1 cellular context compared by ENCODE assay signal in genomic region chr11:3057069-3057963, GRCh38.
TF ChIP-seq lines count a peak whose summit lies in the region.

TSS of gene CARS1 (minus strand) at chr11:3057423. CDS start at chr11:3057367, 56 bp downstream.

TF ChIP-seq in HepG2, 621 proteins besides CTCF, POLR2A, EP300 and RAD21 (continued from another document and continues in another):
- TF ChIP-seq ZSCAN5A (CRISPR knock-in tag; IDR thresholded peaks at IDR 0.05; ENCODE audit: borderline replicate concordance) (0 out of 2 replicates have a peak, but pooled peaks have one; percentile 73), HNF1B (CRISPR knock-in tag; IDR thresholded peaks at IDR 0.05) (peak; percentile 80; the same call in 1 of the 2 replicates), JUNB (CRISPR knock-in tag; IDR thresholded peaks at IDR 0.05; ENCODE audit: borderline replicate concordance) (no peak), ZNF609 (CRISPR knock-in tag; IDR thresholded peaks at IDR 0.05; ENCODE audit: borderline replicate concordance) (no peak), E2F5 (CRISPR knock-in tag; conservative IDR thresholded peaks at IDR 0.05) (no peak), NCOA1 (CRISPR knock-in tag; IDR thresholded peaks at IDR 0.05) (peak; percentile 48; the same call in 1 of the 2 replicates), MAZ (IDR thresholded peaks at IDR 0.05; ENCODE audit: borderline replicate concordance, low read depth, low read length) (no peak), MAZ (CRISPR knock-in tag; IDR thresholded peaks at IDR 0.05; ENCODE audit: low read depth) (peak; percentile 82), CHCHD3 (CRISPR knock-in tag; IDR thresholded peaks at IDR 0.05) (0 out of 2 replicates have a peak, but pooled peaks have one; percentile 16), ZNF800 (CRISPR knock-in tag; IDR thresholded peaks at IDR 0.05) (peak; percentile 85), TERF1 (CRISPR knock-in tag; IDR thresholded peaks at IDR 0.05) (no peak), ZNF33B (CRISPR knock-in tag; IDR thresholded peaks at IDR 0.05) (peak; percentile 40; the same call in 1 of the 2 replicates), ZBTB34 (CRISPR knock-in tag; IDR thresholded peaks at IDR 0.05) (peak; percentile 53; the same call in 1 of the 2 replicates), TCF12 (IDR thresholded peaks at IDR 0.05) (no peak), TCF12 (CRISPR knock-in tag; IDR thresholded peaks at IDR 0.05) (no peak), NONO (IDR thresholded peaks at IDR 0.05) (no peak), NONO (CRISPR knock-in tag; conservative IDR thresholded peaks at IDR 0.05) (peak; percentile 90), ZMYM3 (CRISPR knock-in tag; IDR thresholded peaks at IDR 0.05) (peak; percentile 79), KLF6 (CRISPR knock-in tag; IDR thresholded peaks at IDR 0.05) (peak; percentile 82), ZNF788 (CRISPR knock-in tag; IDR thresholded peaks at IDR 0.05; ENCODE audit: borderline replicate concordance) (no peak; the same call in 1 of the 2 replicates), ISL2 (CRISPR knock-in tag; IDR thresholded peaks at IDR 0.05) (peak; percentile 73), TOE1 (CRISPR knock-in tag; IDR thresholded peaks at IDR 0.05) (no peak; the same call in 1 of the 2 replicates), ZNF570 (CRISPR knock-in tag; IDR thresholded peaks at IDR 0.05; ENCODE audit: borderline replicate concordance) (no peak), NCOA2 (CRISPR knock-in tag; IDR thresholded peaks at IDR 0.05) (no peak; the same call in 1 of the 2 replicates), ZNF484 (CRISPR knock-in tag; IDR thresholded peaks at IDR 0.05; ENCODE audit: borderline replicate concordance, low read depth) (no peak), PREB (CRISPR knock-in tag; IDR thresholded peaks at IDR 0.05) (0 out of 2 replicates have a peak, but pooled peaks have one; percentile 33), TAF15 (IDR thresholded peaks at IDR 0.05; ENCODE audit: low read depth, low read length, poor library complexity, severe bottlenecking) (peak; percentile 36), SRSF4 (IDR thresholded peaks at IDR 0.05; ENCODE audit: low read depth, low read length, poor library complexity, severe bottlenecking) (no peak), ZNF550 (CRISPR knock-in tag; IDR thresholded peaks at IDR 0.05; ENCODE audit: borderline replicate concordance) (0 out of 2 replicates have a peak, but pooled peaks have one; percentile 42), EZH2 (conservative IDR thresholded peaks at IDR 0.05; ENCODE audit: low read depth, low read length) (no peak), UBTF (CRISPR knock-in tag; IDR thresholded peaks at IDR 0.05) (peak; percentile 71), ZNF124 (CRISPR knock-in tag; IDR thresholded peaks at IDR 0.05) (peak; percentile 49; the same call in 1 of the 2 replicates), MYC (CRISPR knock-in tag; IDR thresholded peaks at IDR 0.05; ENCODE audit: borderline replicate concordance) (peak; percentile 81)
